In the genomic region with DNA sequence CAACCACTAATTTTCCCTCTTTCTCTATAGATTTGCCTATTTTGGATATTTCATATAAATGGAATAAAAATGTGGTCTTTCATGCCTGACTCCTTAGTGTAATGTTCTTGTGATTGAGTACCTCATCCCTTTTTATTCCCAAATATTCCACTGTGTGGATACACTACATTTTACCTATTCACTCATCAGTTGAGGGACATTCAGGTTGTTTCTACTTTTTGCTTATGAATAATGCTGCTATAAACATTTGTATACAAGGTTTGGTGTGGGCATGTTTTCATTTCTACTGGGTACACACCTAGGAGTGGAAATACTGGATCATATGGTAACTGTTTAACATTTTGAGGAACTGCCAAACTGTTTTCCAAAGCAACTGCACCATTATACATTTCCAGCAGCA, we compare ENCODE assay signal across 1 cellular context.
TF ChIP-seq lines count a peak whose summit lies in the region.

No MANE protein-coding gene starts in this region.

TF ChIP-seq in K562, 482 proteins besides CTCF, POLR2A, EP300 and RAD21:
- TF ChIP-seq ZKSCAN3 (CRISPR knock-in tag; IDR thresholded peaks at IDR 0.05) (no peak), SPI1 (IDR thresholded peaks at IDR 0.05; ENCODE audit: borderline replicate concordance, low read depth, low read length) (peak; percentile 15; the same call in 1 of the 2 replicates), ZNF507 (tag; conservative IDR thresholded peaks at IDR 0.05) (no peak), GATAD2A (IDR thresholded peaks at IDR 0.05) (no peak), ETV5 (CRISPR knock-in tag; IDR thresholded peaks at IDR 0.05; ENCODE audit: low read depth) (no peak)
